ENCODE assay signal across 9 cellular contexts in the genomic region with DNA sequence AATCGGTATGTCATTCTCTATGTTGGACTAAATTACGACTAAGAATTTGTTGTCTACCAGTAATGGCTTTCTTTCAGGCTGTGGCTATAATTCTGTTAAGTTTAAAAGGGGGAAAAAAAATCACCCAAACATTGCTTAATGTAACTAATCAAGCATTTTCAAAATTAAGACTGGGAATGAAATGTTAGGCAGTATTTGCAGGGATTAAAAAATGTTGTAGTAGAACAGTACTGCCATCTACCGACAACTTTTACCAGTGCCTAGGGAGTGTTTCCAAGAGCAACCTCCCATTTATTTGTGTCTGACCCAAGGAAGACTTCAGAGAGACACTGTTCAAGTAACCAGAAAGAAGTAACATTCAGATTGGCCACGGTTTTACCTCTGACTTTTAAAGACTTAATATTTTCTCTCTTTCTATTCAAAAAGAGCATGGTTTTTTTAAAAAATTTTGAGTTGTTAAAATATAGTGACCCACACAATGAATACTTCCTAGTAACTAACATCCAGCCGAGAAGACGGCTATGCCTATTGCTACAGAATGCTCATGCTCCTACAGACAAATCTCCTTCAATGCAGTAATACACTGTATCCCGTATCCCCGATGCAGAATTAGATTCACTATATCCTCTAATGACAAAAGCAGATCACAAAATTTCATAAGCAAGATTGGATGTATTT.
DNase-seq lines count a peak whose midpoint lies in the region; ATAC-seq, FAIRE-seq and TF ChIP-seq lines count a peak whose summit lies in the region.
"Had no signal": no experiment of that assay in that cellular context is flagged by ENCODE, and none has a peak within 500 bp of the region (broad histone marks: within the 10 kb centered on the region; RNA-seq: fewer than 3 reads in every experiment).

No MANE protein-coding gene starts in this region.

- no peak for TF ChIP-seq POLR2A in thyroid gland (IDR thresholded peaks at IDR 0.05)

- H3K4me1 ChIP-seq in kidney (ENCODE audit: control insufficient read depth in 1 of 2, insufficient read depth in 1 of 2, low read depth in 1 of 2, low read length in 2 of 2) (no peaks in the 10 kb centered on the region), thyroid gland (peaks cover 0 to 4% of the 10 kb centered on the region in 2 donors)

- TF ChIP-seq CTCF in kidney (IDR thresholded peaks at IDR 0.05; ENCODE audit: borderline replicate concordance, extremely low read depth, insufficient read depth): peak; percentile 67
- TF ChIP-seq CTCF in thyroid gland (IDR thresholded peaks at IDR 0.05): peak; percentile 46 to 83 (median 70)

- H3K27ac Mint-ChIP-seq in activated CD4-positive, alpha-beta T cell treated with anti-CD3 and anti-CD28 coated beads, Interleukin-2, amount 10 ng/mL, durations not matched to agents 7 days and 5 days: no peak overlapping the region
- H3K27ac Mint-ChIP-seq: dendritic cell treated with granulocyte-macrophage colony-stimulating factor and Interleukin-4, amounts not matched to agents 40 ng/mL and 50 ng/mL, for 4 days had no signal

- H3K36me3 Mint-ChIP-seq in activated CD4-positive, alpha-beta T cell treated with anti-CD3 and anti-CD28 coated beads, Interleukin-2, amount 10 ng/mL, durations not matched to agents 7 days and 5 days (ENCODE audit: low read depth): no peaks in the 10 kb centered on the region

- in situ Hi-C loops in T47D (cut with HindIII; ENCODE audit: low pct_unique_long_range_greater_than_20kb, low sequenced_read_pairs): no loop called here

- H3K27ac ChIP-seq in kidney (ENCODE audit: low read depth in 2 of 2, low read length in 2 of 2) (no peak overlapping the region), thyroid gland (no peak overlapping the region)

- H3K4me1 Mint-ChIP-seq in activated CD4-positive, alpha-beta T cell treated with anti-CD3 and anti-CD28 coated beads, Interleukin-2, amount 10 ng/mL, durations not matched to agents 7 days and 5 days: no peaks in the 10 kb centered on the region

- H3K9me3 Mint-ChIP-seq in activated CD4-positive, alpha-beta T cell treated with anti-CD3 and anti-CD28 coated beads, Interleukin-2, amount 10 ng/mL, durations not matched to agents 7 days and 5 days: no peaks in the 10 kb centered on the region
- H3K9me3 Mint-ChIP-seq: dendritic cell treated with granulocyte-macrophage colony-stimulating factor and Interleukin-4, amounts not matched to agents 40 ng/mL and 50 ng/mL, for 4 days had no signal

- no peaks in the 10 kb centered on the region for H3K27me3 Mint-ChIP-seq in activated CD4-positive, alpha-beta T cell treated with anti-CD3 and anti-CD28 coated beads, Interleukin-2, amount 10 ng/mL, durations not matched to agents 7 days and 5 days
- H3K27me3 Mint-ChIP-seq: dendritic cell treated with granulocyte-macrophage colony-stimulating factor and Interleukin-4, amounts not matched to agents 40 ng/mL and 50 ng/mL, for 4 days had no signal

- no peaks in the 10 kb centered on the region for H3K27me3 ChIP-seq in thyroid gland

- ATAC-seq in HG03442 (IDR thresholded peaks at IDR 0.05; ENCODE audit: unreplicated experiment) (peak; percentile 64), GM18907 (IDR thresholded peaks at IDR 0.05; ENCODE audit: unreplicated experiment) (no peak)

- intact Hi-C loops in kidney (cut with DNase I) (no loop called here), thyroid gland (cut with DNase I) (no loop called here)

- H3K36me3 ChIP-seq in kidney (ENCODE audit: control insufficient read depth in 1 of 2, insufficient read depth in 2 of 2, low read length in 2 of 2) (no peaks in the 10 kb centered on the region), thyroid gland (no peaks in the 10 kb centered on the region)

- DNase-seq in activated CD4-positive, alpha-beta T cell treated with anti-CD3 and anti-CD28 coated beads, Interleukin-2, amount 10 ng/mL, durations not matched to agents 7 days and 5 days: peak; percentile 27
- DNase-seq in activated CD4-positive, alpha-beta T cell treated with anti-CD3 and anti-CD28 coated beads for 48 hours: no peak
- DNase-seq in NCI-H748 treated with DMSO at 0.1 percent for 48 hours (lab: John Stamatoyannopoulos, UW): peak; percentile 72
- DNase-seq in T47D (ENCODE audit: low read depth in 1 of 2, low spot score in 1 of 2): peak; percentile 30 to 83
- no peak for DNase-seq in kidney
- DNase-seq in thyroid gland: peak; percentile 17

- no peak overlapping the region for H3K4me3 Mint-ChIP-seq in activated CD4-positive, alpha-beta T cell treated with anti-CD3 and anti-CD28 coated beads, Interleukin-2, amount 10 ng/mL, durations not matched to agents 7 days and 5 days
- H3K4me3 Mint-ChIP-seq: dendritic cell treated with granulocyte-macrophage colony-stimulating factor and Interleukin-4, amounts not matched to agents 40 ng/mL and 50 ng/mL, for 4 days had no signal

- 66% methylated on average over 8 of the region's 8 CpGs for WGBS in thyroid gland, 2 donors

- FAIRE-seq in kidney (lab: Jason Lieb, UNC): peak; percentile 33

- no peaks in the 10 kb centered on the region for H3K9me3 ChIP-seq in kidney (ENCODE audit: control insufficient read depth in 1 of 2, low read length in 2 of 2)
- H3K9me3 ChIP-seq in thyroid gland: no peaks in the 10 kb centered on the region

- H3K4me3 ChIP-seq in kidney (ENCODE audit: low read length in 2 of 2) (no peak overlapping the region), thyroid gland (replicated peaks in 1 of 3) (no peak overlapping the region)

- CTCF ChIA-PET in activated CD4-positive, alpha-beta T cell treated with anti-CD3 and anti-CD28 coated beads, Interleukin-2, amount 10 ng/mL, durations not matched to agents 7 days and 5 days (lab: Charles Lee): no interaction called here

- no peak overlapping the region for H3K9ac ChIP-seq in kidney (ENCODE audit: low read length in 2 of 2)

- POLR2A ChIA-PET in activated CD4-positive, alpha-beta T cell treated with anti-CD3 and anti-CD28 coated beads, Interleukin-2, amount 10 ng/mL, durations not matched to agents 7 days and 5 days (lab: Charles Lee): no interaction called here

Comparison
In these comparisons a context has a peak if more than half of its experiments do, and no peak if none do; other contexts are left out.
1. DNase-seq: peak in activated CD4-positive, alpha-beta T cell treated with anti-CD3 and anti-CD28 coated beads, Interleukin-2, amount 10 ng/mL, durations not matched to agents 7 days and 5 days (single experiment), NCI-H748 treated with DMSO at 0.1 percent for 48 hours (single experiment), T47D (2 of 2) and thyroid gland (2 of 2); none in activated CD4-positive, alpha-beta T cell treated with anti-CD3 and anti-CD28 coated beads for 48 hours (single experiment) and kidney (single experiment).